1 cellular context compared by ENCODE assay signal in genomic region chr20:33828912-33829560, GRCh38.
TF ChIP-seq lines count a peak whose summit lies in the region.

No MANE protein-coding gene starts in this region.

TF ChIP-seq in IMR-90, 13 proteins besides CTCF, POLR2A, EP300 and RAD21 (continued from another document):
- TF ChIP-seq RCOR1 (IDR thresholded peaks at IDR 0.05; ENCODE audit: insufficient replicate concordance, low read length) = no peak
